Comparison of ENCODE assay signal across 29 cellular contexts in genomic region chr4:42284030-42284429, GRCh38.
"Had no signal": no experiment of that assay in that cellular context is flagged by ENCODE, and none has a peak within 500 bp of the region (broad histone marks: within the 10 kb centered on the region; RNA-seq: fewer than 3 reads in every experiment).

No MANE protein-coding gene starts in this region.

- H3K4me2 ChIP-seq: KMS-11 had no signal

- H3K27me3 ChIP-seq: adrenal gland, brain microvascular endothelial cell, colonic mucosa had no signal

- H3K27ac ChIP-seq: adrenal gland, brain microvascular endothelial cell, colonic mucosa, KMS-11, SJCRH30, SK-N-MC had no signal

- H3K9me3 ChIP-seq: adrenal gland, colonic mucosa, SJCRH30 had no signal

- H3K36me3 ChIP-seq: adrenal gland, brain microvascular endothelial cell, colonic mucosa, SJCRH30 had no signal

- ATAC-seq: activated CD4-positive, alpha-beta T cell treated with anti-CD3 and anti-CD28 coated beads for 36 hours; activated CD4-positive, CD25-positive, alpha-beta regulatory T cell treated with anti-CD3 and anti-CD28 coated beads, Interleukin-2, amount 50 U/mL, for 24 hours; activated CD8-positive, alpha-beta T cell treated with anti-CD3 and anti-CD28 coated beads, Interleukin-2, amount 10 ng/mL, durations not matched to agents 7 days and 5 days; activated naive CD4-positive, alpha-beta T cell treated with anti-CD3 and anti-CD28 coated beads, Interleukin-2, amount 50 U/mL, for 72 hours; activated T-cell treated with anti-CD3 and anti-CD28 coated beads, Interleukin-2, amount 50 U/mL, for 4 hours; WTC11 had no signal

- H3K4me3 ChIP-seq: adrenal gland, colonic mucosa, SJCRH30, SK-N-MC had no signal

- DNase-seq: activated CD4-positive, alpha-beta T cell treated with anti-CD3 and anti-CD28 coated beads for 36 hours; activated CD4-positive, alpha-beta T cell treated with anti-CD3 and anti-CD28 coated beads, Interleukin-2, amount 10 ng/mL, durations not matched to agents 7 days and 5 days; activated CD4-positive, alpha-beta T cell treated with anti-CD3 and anti-CD28 coated beads, Interleukin-2, amount 50 U/mL, for 48 hours; activated CD8-positive, alpha-beta T cell treated with anti-CD3 and anti-CD28 coated beads, Interleukin-2, amount 10 ng/mL, durations not matched to agents 7 days and 5 days; activated gamma-delta T cell treated with Interleukin-2 at 50 U/mL for 16 hours; activated naive CD4-positive, alpha-beta T cell treated with anti-CD3 and anti-CD28 coated beads for 36 hours; activated T-cell treated with anti-CD3 and anti-CD28 coated beads for 4 hours; activated T-cell treated with anti-CD3 and anti-CD28 coated beads, Interleukin-2, amount 50 U/mL, for 4 hours; adrenal gland; brain microvascular endothelial cell; colonic mucosa; MM.1S; NCI-H1092; NCI-H146; NCI-H187; NCI-H2029 treated with DMSO at 0.1 percent for 48 hours; NCI-H2107; NCI-H2171; NCI-H510A; NCI-H526; NCI-H748 treated with DMSO at 0.1 percent for 48 hours; NK-92 treated with Interleukin-12 subunit alpha and Interleukin-12 subunit beta, amount 100 ng/mL, for 24 hours; Right ventricle myocardium superior; SJCRH30 had no signal

- H3K4me1 ChIP-seq: colonic mucosa, SJCRH30 had no signal

- H3K9ac ChIP-seq: KMS-11 had no signal
